ENCODE assay signal across 1 cellular context in genomic region chr13:91805605-91806004, GRCh38.
TF ChIP-seq lines count a peak whose summit lies in the region.

No MANE protein-coding gene starts in this region.

TF ChIP-seq in GM23338, 12 proteins besides CTCF, POLR2A, EP300 and RAD21 (continued from another document):
- TF ChIP-seq, protein P1, sequence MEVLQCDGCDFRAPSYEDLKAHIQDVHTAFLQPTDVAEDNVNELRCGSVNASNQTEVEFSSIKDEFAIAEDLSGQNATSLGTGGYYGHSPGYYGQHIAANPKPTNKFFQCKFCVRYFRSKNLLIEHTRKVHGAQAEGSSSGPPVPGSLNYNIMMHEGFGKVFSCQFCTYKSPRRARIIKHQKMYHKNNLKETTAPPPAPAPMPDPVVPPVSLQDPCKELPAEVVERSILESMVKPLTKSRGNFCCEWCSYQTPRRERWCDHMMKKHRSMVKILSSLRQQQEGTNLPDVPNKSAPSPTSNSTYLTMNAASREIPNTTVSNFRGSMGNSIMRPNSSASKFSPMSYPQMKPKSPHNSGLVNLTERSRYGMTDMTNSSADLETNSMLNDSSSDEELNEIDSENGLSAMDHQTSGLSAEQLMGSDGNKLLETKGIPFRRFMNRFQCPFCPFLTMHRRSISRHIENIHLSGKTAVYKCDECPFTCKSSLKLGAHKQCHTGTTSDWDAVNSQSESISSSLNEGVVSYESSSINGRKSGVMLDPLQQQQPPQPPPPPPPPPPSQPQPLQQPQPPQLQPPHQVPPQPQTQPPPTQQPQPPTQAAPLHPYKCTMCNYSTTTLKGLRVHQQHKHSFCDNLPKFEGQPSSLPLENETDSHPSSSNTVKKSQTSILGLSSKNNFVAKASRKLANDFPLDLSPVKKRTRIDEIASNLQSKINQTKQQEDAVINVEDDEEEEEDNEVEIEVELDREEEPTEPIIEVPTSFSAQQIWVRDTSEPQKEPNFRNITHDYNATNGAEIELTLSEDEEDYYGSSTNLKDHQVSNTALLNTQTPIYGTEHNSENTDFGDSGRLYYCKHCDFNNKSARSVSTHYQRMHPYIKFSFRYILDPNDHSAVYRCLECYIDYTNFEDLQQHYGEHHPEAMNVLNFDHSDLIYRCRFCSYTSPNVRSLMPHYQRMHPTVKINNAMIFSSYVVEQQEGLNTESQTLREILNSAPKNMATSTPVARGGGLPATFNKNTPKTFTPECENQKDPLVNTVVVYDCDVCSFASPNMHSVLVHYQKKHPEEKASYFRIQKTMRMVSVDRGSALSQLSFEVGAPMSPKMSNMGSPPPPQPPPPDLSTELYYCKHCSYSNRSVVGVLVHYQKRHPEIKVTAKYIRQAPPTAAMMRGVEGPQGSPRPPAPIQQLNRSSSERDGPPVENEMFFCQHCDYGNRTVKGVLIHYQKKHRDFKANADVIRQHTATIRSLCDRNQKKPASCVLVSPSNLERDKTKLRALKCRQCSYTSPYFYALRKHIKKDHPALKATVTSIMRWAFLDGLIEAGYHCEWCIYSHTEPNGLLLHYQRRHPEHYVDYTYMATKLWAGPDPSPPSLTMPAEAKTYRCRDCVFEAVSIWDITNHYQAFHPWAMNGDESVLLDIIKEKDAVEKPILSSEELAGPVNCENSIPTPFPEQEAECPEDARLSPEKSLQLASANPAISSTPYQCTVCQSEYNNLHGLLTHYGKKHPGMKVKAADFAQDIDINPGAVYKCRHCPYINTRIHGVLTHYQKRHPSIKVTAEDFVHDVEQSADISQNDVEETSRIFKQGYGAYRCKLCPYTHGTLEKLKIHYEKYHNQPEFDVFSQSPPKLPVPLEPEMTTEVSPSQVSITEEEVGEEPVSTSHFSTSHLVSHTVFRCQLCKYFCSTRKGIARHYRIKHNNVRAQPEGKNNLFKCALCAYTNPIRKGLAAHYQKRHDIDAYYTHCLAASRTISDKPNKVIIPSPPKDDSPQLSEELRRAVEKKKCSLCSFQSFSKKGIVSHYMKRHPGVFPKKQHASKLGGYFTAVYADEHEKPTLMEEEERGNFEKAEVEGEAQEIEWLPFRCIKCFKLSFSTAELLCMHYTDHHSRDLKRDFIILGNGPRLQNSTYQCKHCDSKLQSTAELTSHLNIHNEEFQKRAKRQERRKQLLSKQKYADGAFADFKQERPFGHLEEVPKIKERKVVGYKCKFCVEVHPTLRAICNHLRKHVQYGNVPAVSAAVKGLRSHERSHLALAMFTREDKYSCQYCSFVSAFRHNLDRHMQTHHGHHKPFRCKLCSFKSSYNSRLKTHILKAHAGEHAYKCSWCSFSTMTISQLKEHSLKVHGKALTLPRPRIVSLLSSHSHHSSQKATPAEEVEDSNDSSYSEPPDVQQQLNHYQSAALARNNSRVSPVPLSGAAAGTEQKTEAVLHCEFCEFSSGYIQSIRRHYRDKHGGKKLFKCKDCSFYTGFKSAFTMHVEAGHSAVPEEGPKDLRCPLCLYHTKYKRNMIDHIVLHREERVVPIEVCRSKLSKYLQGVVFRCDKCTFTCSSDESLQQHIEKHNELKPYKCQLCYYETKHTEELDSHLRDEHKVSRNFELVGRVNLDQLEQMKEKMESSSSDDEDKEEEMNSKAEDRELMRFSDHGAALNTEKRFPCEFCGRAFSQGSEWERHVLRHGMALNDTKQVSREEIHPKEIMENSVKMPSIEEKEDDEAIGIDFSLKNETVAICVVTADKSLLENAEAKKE (CRISPR knock-in tag; IDR thresholded peaks at IDR 0.05) = no peak
